In genomic region chr14:61753631-61754030, GRCh38 we compare ENCODE assay signal across 12 cellular contexts. TPM values are rescaled to one million over a fixed set of nuclear protein-coding genes. Genes with fewer than 3 reads are reported as not detected.
A peak's percentile ranks its signal among the peaks of the same experiment; 100 is the strongest.
DNase-seq lines count a peak whose midpoint lies in the region; TF ChIP-seq lines count a peak whose summit lies in the region.
"Had no signal": no experiment of that assay in that cellular context is flagged by ENCODE, and none has a peak within 500 bp of the region (broad histone marks: within the 10 kb centered on the region; RNA-seq: fewer than 3 reads in every experiment).

No MANE protein-coding gene starts in this region.

- no peak overlapping the region for H3K4me3 Mint-ChIP-seq in activated naive CD8-positive, alpha-beta T cell
- no peak overlapping the region for H3K4me3 Mint-ChIP-seq in activated naive CD8-positive, alpha-beta T cell treated with anti-CD3 and anti-CD28 coated beads for 36 hours
- H3K4me3 Mint-ChIP-seq in activated CD4-positive, alpha-beta T cell treated with anti-CD3 and anti-CD28 coated beads, Interleukin-2, amount 10 ng/mL, durations not matched to agents 7 days and 5 days = no peak overlapping the region
- H3K4me3 Mint-ChIP-seq: nephron progenitor cell had no signal

- CTCF ChIA-PET in activated CD4-positive, alpha-beta T cell treated with anti-CD3 and anti-CD28 coated beads, Interleukin-2, amount 10 ng/mL, durations not matched to agents 7 days and 5 days (lab: Charles Lee) = interaction anchor here (0.7 to 1.3 kb wide), 2 partner anchors 9 to 12 kb away, joined by 3 to 4 read pairs; no protein-coding TSS in a partner anchor

- peaks cover 0 to 4% (median 0%) of the 10 kb centered on the region in 5 donors for H3K9me3 ChIP-seq in subcutaneous abdominal adipose tissue (ENCODE audit: control insufficient read depth in 5 of 5, low read length in 5 of 5)

- no peak for TF ChIP-seq CTCF in NB4 (IDR thresholded peaks at IDR 0.05; ENCODE audit: low read depth, low read length)

- POLR2A ChIA-PET in activated CD4-positive, alpha-beta T cell treated with anti-CD3 and anti-CD28 coated beads, Interleukin-2, amount 10 ng/mL, durations not matched to agents 7 days and 5 days (lab: Charles Lee) = no interaction called here

- DNase-seq in activated naive CD8-positive, alpha-beta T cell treated with anti-CD3 and anti-CD28 coated beads for 36 hours = no peak
- peak; percentile 19 for DNase-seq in NB4 (ENCODE audit: low read depth)
- peak; percentile 24 for DNase-seq in dermis blood vessel endothelial cell
- no peak for DNase-seq in activated CD4-positive, alpha-beta T cell treated with anti-CD3 and anti-CD28 coated beads, Interleukin-2, amount 10 ng/mL, durations not matched to agents 7 days and 5 days
- DNase-seq in NCI-H1417 (lab: John Stamatoyannopoulos, UW) = no peak
- no peak for DNase-seq in NOMO-1 treated with dmso at 0.1 percent for 144 hours (lab: John Stamatoyannopoulos, UW; ENCODE audit: unreplicated experiment)
- DNase-seq: C1 segment of cervical spinal cord, kidney glomerular epithelial cell, NCI-H1048, nephron progenitor cell had no signal

- H3K9me3 Mint-ChIP-seq in activated naive CD8-positive, alpha-beta T cell (ENCODE audit: low read depth) = no peaks in the 10 kb centered on the region
- no peaks in the 10 kb centered on the region for H3K9me3 Mint-ChIP-seq in activated naive CD8-positive, alpha-beta T cell treated with anti-CD3 and anti-CD28 coated beads for 36 hours
- peaks cover 2% of the 10 kb centered on the region for H3K9me3 Mint-ChIP-seq in activated CD4-positive, alpha-beta T cell treated with anti-CD3 and anti-CD28 coated beads, Interleukin-2, amount 10 ng/mL, durations not matched to agents 7 days and 5 days
- H3K9me3 Mint-ChIP-seq: nephron progenitor cell had no signal

- peak overlapping the region; percentile 64 for H3K27ac Mint-ChIP-seq in activated naive CD8-positive, alpha-beta T cell
- no peak overlapping the region for H3K27ac Mint-ChIP-seq in activated naive CD8-positive, alpha-beta T cell treated with anti-CD3 and anti-CD28 coated beads for 36 hours
- no peak overlapping the region for H3K27ac Mint-ChIP-seq in activated CD4-positive, alpha-beta T cell treated with anti-CD3 and anti-CD28 coated beads, Interleukin-2, amount 10 ng/mL, durations not matched to agents 7 days and 5 days

- peaks cover 15% of the 10 kb centered on the region for H3K4me1 Mint-ChIP-seq in activated naive CD8-positive, alpha-beta T cell (ENCODE audit: low read depth)
- H3K4me1 Mint-ChIP-seq in activated naive CD8-positive, alpha-beta T cell treated with anti-CD3 and anti-CD28 coated beads for 36 hours = peaks cover 16% of the 10 kb centered on the region
- peaks cover 31% of the 10 kb centered on the region for H3K4me1 Mint-ChIP-seq in activated CD4-positive, alpha-beta T cell treated with anti-CD3 and anti-CD28 coated beads, Interleukin-2, amount 10 ng/mL, durations not matched to agents 7 days and 5 days

- no peaks in the 10 kb centered on the region for H3K36me3 ChIP-seq in subcutaneous abdominal adipose tissue (ENCODE audit: control insufficient read depth in 5 of 5, insufficient read depth in 5 of 5, low read length in 5 of 5)

- H3K27me3 ChIP-seq in subcutaneous abdominal adipose tissue (ENCODE audit: control insufficient read depth in 5 of 5, insufficient read depth in 4 of 5, low read length in 5 of 5) = no peaks in the 10 kb centered on the region

- H3K9ac ChIP-seq in subcutaneous abdominal adipose tissue (ENCODE audit: low read length in 5 of 5) = no peak overlapping the region

- no peak overlapping the region for H3K4me3 ChIP-seq in NB4 (ENCODE audit: low read depth, low read length)
- no peak overlapping the region for H3K4me3 ChIP-seq in subcutaneous abdominal adipose tissue (ENCODE audit: low read depth in 1 of 5, low read length in 5 of 5)

- H3K4me1 ChIP-seq in subcutaneous abdominal adipose tissue (ENCODE audit: control insufficient read depth in 5 of 5, insufficient read depth in 5 of 5, low read length in 5 of 5) = peaks cover 0 to 39% (median 14%) of the 10 kb centered on the region in 5 donors

- H3K27me3 Mint-ChIP-seq in activated naive CD8-positive, alpha-beta T cell = peaks cover 2% of the 10 kb centered on the region
- no peaks in the 10 kb centered on the region for H3K27me3 Mint-ChIP-seq in activated naive CD8-positive, alpha-beta T cell treated with anti-CD3 and anti-CD28 coated beads for 36 hours
- peaks cover 7% of the 10 kb centered on the region for H3K27me3 Mint-ChIP-seq in activated CD4-positive, alpha-beta T cell treated with anti-CD3 and anti-CD28 coated beads, Interleukin-2, amount 10 ng/mL, durations not matched to agents 7 days and 5 days

- peak overlapping the region; percentile 52 for H3K27ac ChIP-seq in subcutaneous abdominal adipose tissue (ENCODE audit: low read depth, low read length)

- no peak for TF ChIP-seq POLR2A in NB4 (IDR thresholded peaks at IDR 0.05; ENCODE audit: extremely low read depth, insufficient read length)

- H3K36me3 Mint-ChIP-seq in activated naive CD8-positive, alpha-beta T cell = peaks cover 6% of the 10 kb centered on the region
- peaks cover 26% of the 10 kb centered on the region for H3K36me3 Mint-ChIP-seq in activated naive CD8-positive, alpha-beta T cell treated with anti-CD3 and anti-CD28 coated beads for 36 hours
- H3K36me3 Mint-ChIP-seq in activated CD4-positive, alpha-beta T cell treated with anti-CD3 and anti-CD28 coated beads, Interleukin-2, amount 10 ng/mL, durations not matched to agents 7 days and 5 days (ENCODE audit: low read depth) = peaks cover 18% of the 10 kb centered on the region

RNA-seq across cellular contexts. Expression of gene SNAPC1, which starts 8.6 kb away (rescaled TPM):
- total RNA-seq in activated naive CD8-positive, alpha-beta T cell treated with anti-CD3 and anti-CD28 coated beads for 36 hours = 10 to 100 TPM in 1 of 2 experiments, 1 to 10 TPM in 1; 9.2 to 10.2 TPM
- 27.3 and 32.2 TPM in 2 replicates for total RNA-seq in dermis blood vessel endothelial cell
- 1 to 10 TPM; 5.2 to 5.5 TPM for total RNA-seq in activated CD4-positive, alpha-beta T cell treated with anti-CD3 and anti-CD28 coated beads, Interleukin-2, amount 10 ng/mL, durations not matched to agents 7 days and 5 days

RNA-seq across cellular contexts. Expression of gene HIF1A, which starts 58.3 kb away (rescaled TPM):
- 100 to 1,000 TPM; 157 to 158 TPM for total RNA-seq in activated naive CD8-positive, alpha-beta T cell treated with anti-CD3 and anti-CD28 coated beads for 36 hours
- total RNA-seq in dermis blood vessel endothelial cell = 236 and 320 TPM in 2 replicates
- 100 to 1,000 TPM in 1 of 2 experiments, 10 to 100 TPM in 1; 97.0 to 116 TPM for total RNA-seq in activated CD4-positive, alpha-beta T cell treated with anti-CD3 and anti-CD28 coated beads, Interleukin-2, amount 10 ng/mL, durations not matched to agents 7 days and 5 days

RNA-seq across cellular contexts. Expression of gene SYT16, which starts 58.9 kb away (rescaled TPM):
- total RNA-seq in activated naive CD8-positive, alpha-beta T cell treated with anti-CD3 and anti-CD28 coated beads for 36 hours = under 1 TPM in 1 of 2 experiments, not detected in 1; 0.14 TPM
- total RNA-seq in dermis blood vessel endothelial cell = 0.17 and 0.79 TPM in 2 replicates
- total RNA-seq in activated CD4-positive, alpha-beta T cell treated with anti-CD3 and anti-CD28 coated beads, Interleukin-2, amount 10 ng/mL, durations not matched to agents 7 days and 5 days = not detected

Comparison
In these comparisons a context has a peak if more than half of its experiments do, and no peak if none do; other contexts are left out.
1. DNase-seq: peak in NB4 (single experiment) and dermis blood vessel endothelial cell (single experiment); none in activated naive CD8-positive, alpha-beta T cell treated with anti-CD3 and anti-CD28 coated beads for 36 hours (single experiment), activated CD4-positive, alpha-beta T cell treated with anti-CD3 and anti-CD28 coated beads, Interleukin-2, amount 10 ng/mL, durations not matched to agents 7 days and 5 days (single experiment), NCI-H1417 (0 of 3) and NOMO-1 treated with dmso at 0.1 percent for 144 hours (single experiment).